16 cellular contexts compared by ENCODE assay signal in genomic region chr1:67970088-67970487, GRCh38.
DNase-seq lines count a peak whose midpoint lies in the region; ATAC-seq and TF ChIP-seq lines count a peak whose summit lies in the region.
"Had no signal": no experiment of that assay in that cellular context is flagged by ENCODE, and none has a peak within 500 bp of the region (broad histone marks: within the 10 kb centered on the region; RNA-seq: fewer than 3 reads in every experiment).

No MANE protein-coding gene starts in this region.

- no peaks in the 10 kb centered on the region for H4K20me1 ChIP-seq in mammary epithelial cell (ENCODE audit: insufficient read depth, low read length)
- H4K20me1 ChIP-seq: BLaER1 treated with 17β-estradiol and CSF1 and Interleukin-3, amounts not matched to agents 10 nM and 100 nM had no signal

- CTCF ChIA-PET in mammary epithelial cell (lab: Charles Lee; ENCODE audit: low non-redundant PET): no interaction called here

- no peak overlapping the region for H3K4me3 ChIP-seq in mammary epithelial cell (replicated peaks in 1 of 3; ENCODE audit: insufficient read depth in 1 of 3, low read depth in 2 of 3, low read length in 3 of 3)
- H3K4me3 ChIP-seq in kidney epithelial cell (ENCODE audit: low read depth, low read length): no peak overlapping the region
- H3K4me3 ChIP-seq: BLaER1 treated with 17β-estradiol and CSF1 and Interleukin-3, amounts not matched to agents 10 nM and 100 nM had no signal

- H3K9me3 ChIP-seq in mammary epithelial cell (replicated peaks; ENCODE audit: insufficient read depth, low read length): no peaks in the 10 kb centered on the region

- WGBS in mammary epithelial cell (ENCODE audit: low coverage, missing lambda C conversion rate): 0% methylated on average over 2 of the region's 2 CpGs

- no peaks in the 10 kb centered on the region for H3K27me3 ChIP-seq in mammary epithelial cell (ENCODE audit: insufficient read depth, low read length)
- H3K27me3 ChIP-seq in kidney epithelial cell (ENCODE audit: control insufficient read depth, insufficient read depth, low read length): no peaks in the 10 kb centered on the region
- H3K27me3 ChIP-seq: BLaER1 treated with 17β-estradiol and CSF1 and Interleukin-3, amounts not matched to agents 10 nM and 100 nM had no signal

- dilution Hi-C loops in mammary epithelial cell (cut with HindIII; ENCODE audit: low sequenced_read_pairs): no loop called here

- TF ChIP-seq CTCF in mammary epithelial cell (conservative IDR thresholded peaks at IDR 0.05 in 1 of 2, IDR thresholded peaks at IDR 0.05 in 1 of 2; ENCODE audit: extremely low read depth in 1 of 2, insufficient read depth in 1 of 2, low read depth in 1 of 2, low read length in 2 of 2) (no peak), kidney epithelial cell (IDR thresholded peaks at IDR 0.05; ENCODE audit: insufficient read depth, low read length, poor library complexity, severe bottlenecking) (no peak)

- H3K27ac ChIP-seq in mammary epithelial cell (ENCODE audit: insufficient read depth, low read depth, low read length): peak overlapping the region; percentile 61
- H3K27ac ChIP-seq: BLaER1 treated with 17β-estradiol and CSF1 and Interleukin-3, amounts not matched to agents 10 nM and 100 nM; parathyroid adenoma had no signal

- DNase-seq in AG20443 (ENCODE audit: low spot score): peak; percentile 42
- peak; percentile 97 for DNase-seq in M059J (ENCODE audit: low read depth)
- DNase-seq in mammary epithelial cell: peak; percentile 95
- DNase-seq in kidney epithelial cell (ENCODE audit: low read depth): peak; percentile 63
- no peak for DNase-seq in stimulated activated CD4-positive, alpha-beta T cell treated with anti-CD3 and anti-CD28 coated beads, Interleukin-4, amount 100 ng/mL, for 4 hours
- no peak for DNase-seq in SK-N-DZ (ENCODE audit: low spot score)
- DNase-seq: activated CD8-positive, alpha-beta memory T cell treated with anti-CD3 and anti-CD28 coated beads for 24 hours; activated naive CD8-positive, alpha-beta T cell treated with anti-CD3 and anti-CD28 coated beads for 36 hours; effector CD8-positive, alpha-beta T cell; hippocampal formation; stimulated activated CD4-positive, alpha-beta T cell treated with anti-CD3 and anti-CD28 coated beads, Interleukin-1b, Interleukin-23, amount 100 ng/mL, for 48 hours; stimulated activated naive B cell treated with anti-CD40 and anti-IgM and Interleukin-4, amounts not matched to agents 10 μg/mL and 1 μg/mL and 100 μg/mL, for 72 hours had no signal

- no peak overlapping the region for H3K9ac ChIP-seq in mammary epithelial cell (ENCODE audit: insufficient read depth, low read length)
- H3K9ac ChIP-seq: BLaER1 treated with 17β-estradiol and CSF1 and Interleukin-3, amounts not matched to agents 10 nM and 100 nM; parathyroid adenoma had no signal

- H3K36me3 ChIP-seq in mammary epithelial cell (ENCODE audit: insufficient read depth, low read length): no peaks in the 10 kb centered on the region
- no peaks in the 10 kb centered on the region for H3K36me3 ChIP-seq in kidney epithelial cell (ENCODE audit: control insufficient read depth, insufficient read depth, low read length)
- H3K36me3 ChIP-seq: BLaER1 treated with 17β-estradiol and CSF1 and Interleukin-3, amounts not matched to agents 10 nM and 100 nM had no signal

- H2AFZ ChIP-seq in mammary epithelial cell (ENCODE audit: low read depth, low read length): no peak overlapping the region
- H2AFZ ChIP-seq: parathyroid adenoma had no signal

- H3K4me2 ChIP-seq in mammary epithelial cell (ENCODE audit: insufficient read depth, low read depth, low read length): peak overlapping the region; percentile 57
- H3K4me2 ChIP-seq: BLaER1 treated with 17β-estradiol and CSF1 and Interleukin-3, amounts not matched to agents 10 nM and 100 nM had no signal

- H3K4me1 ChIP-seq in mammary epithelial cell (ENCODE audit: insufficient read depth, low read length): peaks cover 6% of the 10 kb centered on the region
- H3K4me1 ChIP-seq: BLaER1 treated with 17β-estradiol and CSF1 and Interleukin-3, amounts not matched to agents 10 nM and 100 nM; parathyroid adenoma had no signal

- ATAC-seq in GM18907 (IDR thresholded peaks at IDR 0.05; ENCODE audit: unreplicated experiment) (no peak), GM18873 (IDR thresholded peaks at IDR 0.05; ENCODE audit: low FRiP score, unreplicated experiment) (no peak)
- ATAC-seq: stimulated activated naive B cell treated with anti-CD40 and anti-IgM and Interleukin-4, amounts not matched to agents 10 μg/mL and 1 μg/mL and 100 μg/mL, for 72 hours had no signal

- intact Hi-C loops in mammary epithelial cell (cut with micrococcal nuclease): no loop called here

- BruUV-seq in mammary epithelial cell (replicated peaks; lab: Mats Ljungman, UMichigan): no TSS peak

- H3K79me2 ChIP-seq in mammary epithelial cell (ENCODE audit: insufficient read depth, low read length): no peaks in the 10 kb centered on the region
- H3K79me2 ChIP-seq: parathyroid adenoma had no signal

- in situ Hi-C loops in mammary epithelial cell (cut with MboI; ENCODE audit: low sequenced_read_pairs in 2 of 2): no loop called here

Comparison
In these comparisons a context has a peak if more than half of its experiments do, and no peak if none do; other contexts are left out.
1. DNase-seq: peak in AG20443 (single experiment), M059J (single experiment), mammary epithelial cell (single experiment) and kidney epithelial cell (single experiment); none in stimulated activated CD4-positive, alpha-beta T cell treated with anti-CD3 and anti-CD28 coated beads, Interleukin-4, amount 100 ng/mL, for 4 hours (0 of 2) and SK-N-DZ (single experiment).